Comparison of ENCODE assay signal across 14 cellular contexts in genomic region chr3:13890377-13891016, GRCh38. TPM values are rescaled to one million over a fixed set of nuclear protein-coding genes. Genes with fewer than 3 reads are reported as not detected.
DNase-seq lines count a peak whose midpoint lies in the region; ATAC-seq, FAIRE-seq and TF ChIP-seq lines count a peak whose summit lies in the region.
"Had no signal": no experiment of that assay in that cellular context is flagged by ENCODE, and none has a peak within 500 bp of the region (broad histone marks: within the 10 kb centered on the region; RNA-seq: fewer than 3 reads in every experiment).

No MANE protein-coding gene starts in this region.

- H3K9me3 ChIP-seq in K562 (replicated peaks; ENCODE audit: control insufficient read depth, insufficient read depth, low read depth, low read length) (no peaks in the 10 kb centered on the region), spleen (peaks cover 0 to 8% (median 0%) of the 10 kb centered on the region in 8 donors)
- H3K9me3 ChIP-seq: ovary had no signal

- H3K9me1 ChIP-seq in K562 (ENCODE audit: control insufficient read depth, insufficient read depth, low read length) = no peaks in the 10 kb centered on the region

- POLR2A ChIA-PET in K562 (lab: Yijun Ruan, JAX) = interaction anchor here (0.6 kb wide), 2 partner anchors 179 to 206 kb away, joined by 3 read pairs; no protein-coding TSS in a partner anchor

- ATAC-seq in K562 (peak; percentile 21), HG03095 (IDR thresholded peaks at IDR 0.05; ENCODE audit: unreplicated experiment) (no peak), HG02870 (IDR thresholded peaks at IDR 0.05; ENCODE audit: unreplicated experiment) (no peak), GM18502 (IDR thresholded peaks at IDR 0.05; ENCODE audit: poor library complexity, unreplicated experiment) (no peak)

- peak; percentile 1 for DNase-seq in NCI-H2171 treated with DMSO at 0.1 percent for 48 hours (lab: John Stamatoyannopoulos, UW)
- no peak for DNase-seq in NCI-H2171 (lab: John Stamatoyannopoulos, UW)
- DNase-seq in UCSD-AML1 (lab: John Stamatoyannopoulos, UW; ENCODE audit: unreplicated experiment) = peak; percentile 79
- peak; percentile 58 to 80 (median 68) for DNase-seq in K562 (ENCODE audit: extremely low read depth in 1 of 4, low spot score in 3 of 4)
- peak; percentile 91 for DNase-seq in spleen
- DNase-seq: ACHN, caudate nucleus had no signal

- peaks cover 18 to 19% of the 10 kb centered on the region in 2 experiments for H3K4me1 ChIP-seq in K562 (replicated peaks in 1 of 2; ENCODE audit: control insufficient read depth in 2 of 2, insufficient read depth in 2 of 2, low read length in 2 of 2)
- peaks cover 0 to 28% (median 18%) of the 10 kb centered on the region in 6 donors for H3K4me1 ChIP-seq in spleen

- WGBS in K562 (ENCODE audit: insufficient coverage, low coverage, missing lambda C conversion rate) = 4% methylated on average over 13 of the region's 13 CpGs
- WGBS in spleen, 5 donors = 18 to 37% (median 29%) methylated on average over 11 to 13 of the region's 13 CpGs

- peak overlapping the region; percentile 66 for H2AFZ ChIP-seq in K562 (ENCODE audit: low read depth, low read length)
- H2AFZ ChIP-seq: hepatocyte had no signal

- peak overlapping the region; percentile 5 to 82; a peak in 3 of 4 replicates for H3K9ac ChIP-seq in K562 (ENCODE audit: insufficient read depth in 1 of 2, low read depth in 2 of 2, low read length in 2 of 2)

- H3K27me3 ChIP-seq in K562 (ENCODE audit: control insufficient read depth in 2 of 2, insufficient read depth in 2 of 2, low read length in 2 of 2) = peaks cover 0 to 18% of the 10 kb centered on the region in 2 experiments; a peak in 3 of 5 replicates
- peaks cover 0 to 17% (median 0%) of the 10 kb centered on the region in 7 donors for H3K27me3 ChIP-seq in spleen (replicated peaks in 1 of 7)
- H3K27me3 ChIP-seq: ovary had no signal

- no TSS peak for BruUV-seq in K562 (replicated peaks; lab: Mats Ljungman, UMichigan)

- H3K4me2 ChIP-seq in K562 (ENCODE audit: insufficient read depth, low read length) = peak overlapping the region; percentile 56
- H3K4me2 ChIP-seq: hepatocyte had no signal

- no peaks in the 10 kb centered on the region for H3K36me3 ChIP-seq in K562 (ENCODE audit: control insufficient read depth, insufficient read depth, low read length)
- H3K36me3 ChIP-seq in spleen = no peaks in the 10 kb centered on the region
- H3K36me3 ChIP-seq: ovary had no signal

- H3K79me2 ChIP-seq in K562 (ENCODE audit: control insufficient read depth, insufficient read depth, low read length) = no peaks in the 10 kb centered on the region
- H3K79me2 ChIP-seq: hepatocyte had no signal

- peak; percentile 75 for FAIRE-seq in K562 (lab: Jason Lieb, UNC)
- FAIRE-seq: GM12891, TTC549 had no signal

- intact Hi-C loops in K562 (cut with micrococcal nuclease) = loop anchor here (10.0 kb wide), 4 partner anchors 374 to 604 kb away; no protein-coding TSS in a partner anchor
- intact Hi-C loops in spleen (cut with DNase I; ENCODE audit: low total_unique reads) = loop anchor here (10.0 kb wide), 2 partner anchors 234 to 574 kb away; partner anchors contain the start of genes CHCHD4 and TMEM43

- no peak; the same call in 1 of the 2 replicates for TF ChIP-seq EP300 in K562 (IDR thresholded peaks at IDR 0.05; ENCODE audit: low read length)

- CTCF ChIA-PET in K562 (lab: Yijun Ruan, JAX; ENCODE audit: low intra/inter-chr PET ratio) = interaction anchor here (1.2 kb wide), 1 partner anchor 232 kb away, joined by 3 read pairs; no protein-coding TSS in a partner anchor

- TF ChIP-seq CTCF in K562 (IDR thresholded peaks at IDR 0.05 in 2 of 3, conservative IDR thresholded peaks at IDR 0.05 in 1 of 3; ENCODE audit: insufficient read depth in 2 of 3, low read depth in 1 of 3, low read length in 3 of 3) (no peak), spleen (IDR thresholded peaks at IDR 0.05 in 8 of 11, conservative IDR thresholded peaks at IDR 0.05 in 3 of 11) (no peak)

- H3K27ac ChIP-seq in K562 (ENCODE audit: extremely low read depth, low read depth, low read length) (peak overlapping the region; percentile 38; the same call in 2 of the 3 replicates), spleen (peak overlapping the region; percentile 36 to 76 (median 66))
- H3K27ac ChIP-seq: hepatocyte, ovary had no signal

- H3K4me3 ChIP-seq in K562 = no peak overlapping the region
- H3K4me3 ChIP-seq in spleen = no peak overlapping the region
- H3K4me3 ChIP-seq: hepatocyte, ovary had no signal

- no peak for TF ChIP-seq RAD21 in K562 (CRISPR knock-in tag; conservative IDR thresholded peaks at IDR 0.05 in 1 of 2, IDR thresholded peaks at IDR 0.05 in 1 of 2)

- in situ Hi-C loops in K562 (cut with MboI) = no loop called here

- no peaks in the 10 kb centered on the region for H4K20me1 ChIP-seq in K562 (replicated peaks; ENCODE audit: control insufficient read depth, insufficient read depth, low read length)

- TF ChIP-seq POLR2A in K562 (conservative IDR thresholded peaks at IDR 0.05) = no peak; the same call in 1 of the 2 replicates
- no peak for TF ChIP-seq POLR2A in spleen (IDR thresholded peaks at IDR 0.05)

TF ChIP-seq in K562, 482 proteins besides CTCF, POLR2A, EP300 and RAD21 (continues in another document):
- TF ChIP-seq CHD1 (IDR thresholded peaks at IDR 0.05; ENCODE audit: low read length) = no peak
- no peak for TF ChIP-seq IRF2 (CRISPR knock-in tag; IDR thresholded peaks at IDR 0.05)
- no peak for TF ChIP-seq REST (CRISPR knock-in tag; IDR thresholded peaks at IDR 0.05; ENCODE audit: low read depth)
- no peak for TF ChIP-seq FOXK2 (conservative IDR thresholded peaks at IDR 0.05 in 1 of 2, IDR thresholded peaks at IDR 0.05 in 1 of 2; ENCODE audit: low read depth in 2 of 2)
- no peak for TF ChIP-seq JUNB (CRISPR knock-in tag; conservative IDR thresholded peaks at IDR 0.05)
- no peak for TF ChIP-seq TFAM (CRISPR knock-in tag; conservative IDR thresholded peaks at IDR 0.05)
- TF ChIP-seq MIER1 (IDR thresholded peaks at IDR 0.05; ENCODE audit: low read depth) = no peak
- TF ChIP-seq HNRNPLL (IDR thresholded peaks at IDR 0.05; ENCODE audit: low read depth, low read length, poor library complexity, severe bottlenecking) = no peak
- no peak for TF ChIP-seq ZNF239 (CRISPR knock-in tag; IDR thresholded peaks at IDR 0.05)
- no peak for TF ChIP-seq DDX20 (tag; IDR thresholded peaks at IDR 0.05; ENCODE audit: low read depth)
- no peak for TF ChIP-seq KAT7 (CRISPR knock-in tag; IDR thresholded peaks at IDR 0.05; ENCODE audit: borderline replicate concordance)
- TF ChIP-seq ZNF174 (CRISPR knock-in tag; IDR thresholded peaks at IDR 0.05) = no peak
- no peak for TF ChIP-seq MEIS2 (IDR thresholded peaks at IDR 0.05; ENCODE audit: partially characterized antibody)
- TF ChIP-seq ZNF134 (CRISPR knock-in tag; conservative IDR thresholded peaks at IDR 0.05) = no peak
- TF ChIP-seq TARDBP (IDR thresholded peaks at IDR 0.05) = 0 out of 2 replicates have a peak, but pooled peaks have one; percentile 34

RNA-seq across cellular contexts. Expression of gene WNT7A, which starts 10.6 kb away (rescaled TPM):
- not detected in 2 replicates for total RNA-seq in K562 (2011; cell fraction: chromatin; rRNA removed; ENCODE audit: low replicate concordance)
- not detected in 2 replicates for total RNA-seq in K562 (2011; cell fraction: nucleolus; rRNA removed)
- not detected in 2 replicates for total RNA-seq in K562 (2011; cell fraction: nucleoplasm; rRNA removed)
- not detected in 2 replicates for total RNA-seq in K562 (2014; rRNA removed)
- total RNA-seq in K562 (2014; rRNA removed; fragmentation: Illumina TruSeq; extraction: Trizol) = not detected in 2 replicates
- total RNA-seq in K562 (2015; rRNA removed; fragmentation: Illumina TruSeq; extraction: Trizol) = not detected in 2 replicates
- not detected in 2 replicates for total RNA-seq in K562 (2021)
- polyA plus RNA-seq in K562 (2011; rRNA removed) = 0.03 TPM in 1 of 2 replicates, not detected in the other
- polyA plus RNA-seq in K562 (2011; cell fraction: cytosol; rRNA removed) = 0.07 TPM in 1 of 2 replicates, not detected in the other
- polyA plus RNA-seq in K562 (2011; cell fraction: nucleus; rRNA removed) = not detected in 2 replicates
- 0.05 TPM in 1 of 2 replicates, not detected in the other for polyA plus RNA-seq in K562 (2012)
- polyA plus RNA-seq in K562 (2014; fragmentation: Illumina TruSeq; extraction: Trizol) = not detected in 2 replicates
- not detected for polyA plus RNA-seq in K562 (2014; fragmentation: Nextera tagmentation; extraction: Ambion mirVana)
- not detected in 2 replicates for polyA plus RNA-seq in K562 (2014; rRNA removed)
- not detected in 2 replicates for polyA minus RNA-seq in K562 (2011; rRNA and poly(A)+ RNA removed)
- not detected in 2 replicates for polyA minus RNA-seq in K562 (2011; cell fraction: cytosol; rRNA and poly(A)+ RNA removed)
- not detected in 2 replicates for polyA minus RNA-seq in K562 (2011; cell fraction: nucleus; rRNA and poly(A)+ RNA removed)
- total RNA-seq in spleen = 1 to 10 TPM; 1.4 to 6.3 (median 2.4) TPM
- polyA plus RNA-seq in spleen = 1 to 10 TPM in 1 of 3 donors, under 1 TPM in 2; 0.52 to 1.1 (median 0.59) TPM
- polyA plus RNA-seq: ovary had no signal
